Comparison of ENCODE assay signal across 9 cellular contexts in the genomic region with DNA sequence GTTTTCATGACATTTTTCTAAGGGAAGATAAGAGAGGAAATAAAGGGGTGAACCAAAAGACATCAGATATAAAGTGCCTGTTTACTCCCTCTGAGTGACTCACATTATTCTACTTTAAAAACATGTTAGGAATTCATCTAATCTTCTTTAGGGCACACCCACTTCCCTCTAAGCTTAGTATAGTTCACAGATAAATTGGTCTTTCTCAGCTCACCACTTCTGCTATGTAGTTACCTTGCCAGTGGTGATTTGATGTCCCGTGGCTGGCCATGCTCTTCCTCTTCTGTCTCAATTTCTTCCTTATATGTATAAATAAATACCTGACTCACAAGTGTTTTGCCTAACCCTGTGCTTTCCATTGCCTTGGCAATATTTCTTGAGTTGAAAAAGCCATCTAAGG.
A peak's percentile ranks its signal among the peaks of the same experiment; 100 is the strongest.
DNase-seq lines count a peak whose midpoint lies in the region; ATAC-seq and TF ChIP-seq lines count a peak whose summit lies in the region.
"Had no signal": no experiment of that assay in that cellular context is flagged by ENCODE, and none has a peak within 500 bp of the region (broad histone marks: within the 10 kb centered on the region; RNA-seq: fewer than 3 reads in every experiment).

No MANE protein-coding gene starts in this region.

- H3K4me1 Mint-ChIP-seq in WTC11 = peaks cover 17% of the 10 kb centered on the region

- H3K36me3 Mint-ChIP-seq in WTC11 = no peaks in the 10 kb centered on the region

- peaks cover 10% of the 10 kb centered on the region for H3K9me3 Mint-ChIP-seq in WTC11

- no peak overlapping the region for H3K9ac ChIP-seq in HUES64 (ENCODE audit: low read depth, low read length)

- H3K27me3 Mint-ChIP-seq in WTC11 (ENCODE audit: low read depth) = no peaks in the 10 kb centered on the region

- H3K4me1 ChIP-seq in HUES64 (ENCODE audit: insufficient read depth, low read length) (peaks cover 17% of the 10 kb centered on the region; the same call in 1 of the 2 replicates), right atrium auricular region (peaks cover 0 to 58% of the 10 kb centered on the region in 2 donors), tibial artery (peaks cover 0 to 92% (median 33%) of the 10 kb centered on the region in 4 donors)
- no peaks in the 10 kb centered on the region for H3K4me1 ChIP-seq in effector memory CD4-positive, alpha-beta T cell (ENCODE audit: control insufficient read depth, insufficient read depth, low read length, poor library complexity, severe bottlenecking)

- POLR2A ChIA-PET in WTC11 (lab: Charles Lee) = no interaction called here

- peak overlapping the region; percentile 58; the same call in 1 of the 2 replicates for H3K27ac Mint-ChIP-seq in WTC11

- H3K4me3 Mint-ChIP-seq in WTC11 = no peak overlapping the region

- H3K27ac ChIP-seq in HUES64 (ENCODE audit: low read depth, low read length) (peak overlapping the region; percentile 39), right atrium auricular region (peak overlapping the region; percentile 80 to 89), tibial artery (peak overlapping the region; percentile 61 to 71)
- H3K27ac ChIP-seq in effector memory CD4-positive, alpha-beta T cell (ENCODE audit: insufficient read depth, low read length, poor library complexity, severe bottlenecking) = no peak overlapping the region

- intact Hi-C loops in tibial artery (cut with DNase I; ENCODE audit: low total_unique reads) = no loop called here

- WGBS in HUES64 = 73% methylated on average over 1 of the region's 1 CpG

- TF ChIP-seq CTCF in WTC11 (IDR thresholded peaks at IDR 0.05) (no peak), right atrium auricular region (IDR thresholded peaks at IDR 0.05) (no peak), tibial artery (IDR thresholded peaks at IDR 0.05) (no peak)

- H3K27me3 ChIP-seq in HUES64 (ENCODE audit: insufficient read depth, low read length) = no peaks in the 10 kb centered on the region
- H3K27me3 ChIP-seq in right atrium auricular region = no peaks in the 10 kb centered on the region
- no peaks in the 10 kb centered on the region for H3K27me3 ChIP-seq in tibial artery
- H3K27me3 ChIP-seq in effector memory CD4-positive, alpha-beta T cell (replicated peaks; ENCODE audit: control insufficient read depth, insufficient read depth, low read length, poor library complexity, severe bottlenecking) = no peaks in the 10 kb centered on the region

- ATAC-seq in WTC11 (peak; percentile 69), HG02885 (IDR thresholded peaks at IDR 0.05; ENCODE audit: poor library complexity, unreplicated experiment) (no peak)

- H3K9me3 ChIP-seq in HUES64 (ENCODE audit: insufficient read depth, low read depth, low read length) (no peaks in the 10 kb centered on the region), right atrium auricular region (no peaks in the 10 kb centered on the region), tibial artery (no peaks in the 10 kb centered on the region)
- no peaks in the 10 kb centered on the region for H3K9me3 ChIP-seq in effector memory CD4-positive, alpha-beta T cell (ENCODE audit: control insufficient read depth, low read length)

- DNase-seq in WTC11 (ENCODE audit: low spot score) (no peak), right atrium auricular region (ENCODE audit: low spot score) (no peak), tibial artery (peak in 1 of 2 donors; percentile 38), NCI-H2029 treated with DMSO at 0.1 percent for 48 hours (lab: John Stamatoyannopoulos, UW) (no peak), 8988T (no peak)
- DNase-seq in effector memory CD4-positive, alpha-beta T cell = no peak
- DNase-seq: T1000 had no signal

- H3K4me3 ChIP-seq in HUES64 (ENCODE audit: low read length) (no peak overlapping the region), right atrium auricular region (no peak overlapping the region), tibial artery (no peak overlapping the region)
- no peak overlapping the region for H3K4me3 ChIP-seq in effector memory CD4-positive, alpha-beta T cell (ENCODE audit: insufficient read depth, low read depth, low read length, poor library complexity, severe bottlenecking)

- CTCF ChIA-PET in WTC11 (lab: Charles Lee) = no interaction called here

- H3K36me3 ChIP-seq in HUES64 (ENCODE audit: insufficient read depth, low read length) (no peaks in the 10 kb centered on the region), right atrium auricular region (peaks cover 12% of the 10 kb centered on the region), tibial artery (no peaks in the 10 kb centered on the region)
- H3K36me3 ChIP-seq in effector memory CD4-positive, alpha-beta T cell (ENCODE audit: control insufficient read depth, insufficient read depth, low read length) = no peaks in the 10 kb centered on the region

TF ChIP-seq in WTC11, 78 proteins besides CTCF, POLR2A, EP300 and RAD21:
- TF ChIP-seq TP53 (CRISPR knock-in tag; IDR thresholded peaks at IDR 0.05) (no peak), TEAD4 (CRISPR knock-in tag; IDR thresholded peaks at IDR 0.05) (no peak), HMGA2 (CRISPR knock-in tag; IDR thresholded peaks at IDR 0.05) (no peak), ZNF219 (CRISPR knock-in tag; IDR thresholded peaks at IDR 0.05; ENCODE audit: borderline replicate concordance) (no peak), TCF7 (CRISPR knock-in tag; IDR thresholded peaks at IDR 0.05; ENCODE audit: low read depth) (no peak), ETV6 (CRISPR knock-in tag; IDR thresholded peaks at IDR 0.05) (no peak), ATF1 (CRISPR knock-in tag; IDR thresholded peaks at IDR 0.05) (no peak), ZNF263 (CRISPR knock-in tag; IDR thresholded peaks at IDR 0.05; ENCODE audit: low read depth) (no peak), EMX1 (CRISPR knock-in tag; IDR thresholded peaks at IDR 0.05) (no peak), ZNF232 (CRISPR knock-in tag; IDR thresholded peaks at IDR 0.05) (no peak)
- TF ChIP-seq, protein P1, sequence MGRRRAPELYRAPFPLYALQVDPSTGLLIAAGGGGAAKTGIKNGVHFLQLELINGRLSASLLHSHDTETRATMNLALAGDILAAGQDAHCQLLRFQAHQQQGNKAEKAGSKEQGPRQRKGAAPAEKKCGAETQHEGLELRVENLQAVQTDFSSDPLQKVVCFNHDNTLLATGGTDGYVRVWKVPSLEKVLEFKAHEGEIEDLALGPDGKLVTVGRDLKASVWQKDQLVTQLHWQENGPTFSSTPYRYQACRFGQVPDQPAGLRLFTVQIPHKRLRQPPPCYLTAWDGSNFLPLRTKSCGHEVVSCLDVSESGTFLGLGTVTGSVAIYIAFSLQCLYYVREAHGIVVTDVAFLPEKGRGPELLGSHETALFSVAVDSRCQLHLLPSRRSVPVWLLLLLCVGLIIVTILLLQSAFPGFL (CRISPR knock-in tag; IDR thresholded peaks at IDR 0.05; ENCODE audit: borderline replicate concordance) = no peak
- TF ChIP-seq, protein P2, sequence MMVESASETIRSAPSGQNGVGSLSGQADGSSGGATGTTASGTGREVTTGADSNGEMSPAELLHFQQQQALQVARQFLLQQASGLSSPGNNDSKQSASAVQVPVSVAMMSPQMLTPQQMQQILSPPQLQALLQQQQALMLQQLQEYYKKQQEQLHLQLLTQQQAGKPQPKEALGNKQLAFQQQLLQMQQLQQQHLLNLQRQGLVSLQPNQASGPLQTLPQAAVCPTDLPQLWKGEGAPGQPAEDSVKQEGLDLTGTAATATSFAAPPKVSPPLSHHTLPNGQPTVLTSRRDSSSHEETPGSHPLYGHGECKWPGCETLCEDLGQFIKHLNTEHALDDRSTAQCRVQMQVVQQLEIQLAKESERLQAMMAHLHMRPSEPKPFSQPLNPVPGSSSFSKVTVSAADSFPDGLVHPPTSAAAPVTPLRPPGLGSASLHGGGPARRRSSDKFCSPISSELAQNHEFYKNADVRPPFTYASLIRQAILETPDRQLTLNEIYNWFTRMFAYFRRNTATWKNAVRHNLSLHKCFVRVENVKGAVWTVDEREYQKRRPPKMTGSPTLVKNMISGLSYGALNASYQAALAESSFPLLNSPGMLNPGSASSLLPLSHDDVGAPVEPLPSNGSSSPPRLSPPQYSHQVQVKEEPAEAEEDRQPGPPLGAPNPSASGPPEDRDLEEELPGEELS (CRISPR knock-in tag; IDR thresholded peaks at IDR 0.05) = no peak
- TF ChIP-seq, protein P3, sequence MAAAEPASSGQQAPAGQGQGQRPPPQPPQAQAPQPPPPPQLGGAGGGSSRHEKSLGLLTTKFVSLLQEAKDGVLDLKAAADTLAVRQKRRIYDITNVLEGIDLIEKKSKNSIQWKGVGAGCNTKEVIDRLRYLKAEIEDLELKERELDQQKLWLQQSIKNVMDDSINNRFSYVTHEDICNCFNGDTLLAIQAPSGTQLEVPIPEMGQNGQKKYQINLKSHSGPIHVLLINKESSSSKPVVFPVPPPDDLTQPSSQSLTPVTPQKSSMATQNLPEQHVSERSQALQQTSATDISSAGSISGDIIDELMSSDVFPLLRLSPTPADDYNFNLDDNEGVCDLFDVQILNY (CRISPR knock-in tag; IDR thresholded peaks at IDR 0.05) = no peak
